Comparison of ENCODE assay signal across 2 cellular contexts in the genomic region with DNA sequence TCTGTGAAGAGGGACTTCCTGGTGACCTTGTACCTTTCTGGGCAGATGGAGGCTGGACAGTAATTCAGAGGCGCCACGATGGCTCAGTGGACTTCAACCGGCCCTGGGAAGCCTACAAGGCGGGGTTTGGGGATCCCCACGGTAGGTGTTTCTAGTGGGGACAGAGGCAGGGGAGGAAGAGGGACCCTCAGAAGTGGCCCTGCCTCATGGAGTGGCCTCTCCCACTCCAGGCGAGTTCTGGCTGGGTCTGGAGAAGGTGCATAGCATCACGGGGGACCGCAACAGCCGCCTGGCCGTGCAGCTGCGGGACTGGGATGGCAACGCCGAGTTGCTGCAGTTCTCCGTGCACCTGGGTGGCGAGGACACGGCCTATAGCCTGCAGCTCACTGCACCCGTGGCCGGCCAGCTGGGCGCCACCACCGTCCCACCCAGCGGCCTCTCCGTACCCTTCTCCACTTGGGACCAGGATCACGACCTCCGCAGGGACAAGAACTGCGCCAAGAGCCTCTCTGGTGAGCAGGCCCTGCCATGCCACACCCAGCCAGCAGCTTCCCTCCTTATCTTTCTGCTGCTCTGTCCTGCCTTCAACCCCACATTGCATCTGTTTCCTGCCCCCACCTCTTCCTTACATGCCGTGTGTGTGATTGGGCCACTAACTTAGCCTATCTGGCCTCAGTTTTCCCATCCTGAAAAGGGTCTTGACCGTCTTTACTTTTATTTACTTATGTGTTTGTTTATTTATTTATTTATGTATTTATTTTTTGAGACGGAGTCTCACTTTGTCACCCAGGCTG.
TF ChIP-seq lines count a peak whose summit lies in the region.

No MANE protein-coding gene starts in this region.

TF ChIP-seq in SK-N-SH, 30 proteins besides CTCF, POLR2A, EP300 and RAD21:
- TF ChIP-seq TAF1 (IDR thresholded peaks at IDR 0.05; ENCODE audit: borderline replicate concordance, low read depth, low read length), result no peak

TF ChIP-seq in SK-N-SH treated with all-trans-retinoic acid at 6 μM for 48 hours, 23 proteins besides CTCF, POLR2A, EP300 and RAD21:
- TF ChIP-seq, protein P1, sequence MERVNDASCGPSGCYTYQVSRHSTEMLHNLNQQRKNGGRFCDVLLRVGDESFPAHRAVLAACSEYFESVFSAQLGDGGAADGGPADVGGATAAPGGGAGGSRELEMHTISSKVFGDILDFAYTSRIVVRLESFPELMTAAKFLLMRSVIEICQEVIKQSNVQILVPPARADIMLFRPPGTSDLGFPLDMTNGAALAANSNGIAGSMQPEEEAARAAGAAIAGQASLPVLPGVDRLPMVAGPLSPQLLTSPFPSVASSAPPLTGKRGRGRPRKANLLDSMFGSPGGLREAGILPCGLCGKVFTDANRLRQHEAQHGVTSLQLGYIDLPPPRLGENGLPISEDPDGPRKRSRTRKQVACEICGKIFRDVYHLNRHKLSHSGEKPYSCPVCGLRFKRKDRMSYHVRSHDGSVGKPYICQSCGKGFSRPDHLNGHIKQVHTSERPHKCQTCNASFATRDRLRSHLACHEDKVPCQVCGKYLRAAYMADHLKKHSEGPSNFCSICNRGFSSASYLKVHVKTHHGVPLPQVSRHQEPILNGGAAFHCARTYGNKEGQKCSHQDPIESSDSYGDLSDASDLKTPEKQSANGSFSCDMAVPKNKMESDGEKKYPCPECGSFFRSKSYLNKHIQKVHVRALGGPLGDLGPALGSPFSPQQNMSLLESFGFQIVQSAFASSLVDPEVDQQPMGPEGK (CRISPR knock-in tag; IDR thresholded peaks at IDR 0.05; ENCODE audit: borderline replicate concordance), result no peak
- TF ChIP-seq, protein P2, sequence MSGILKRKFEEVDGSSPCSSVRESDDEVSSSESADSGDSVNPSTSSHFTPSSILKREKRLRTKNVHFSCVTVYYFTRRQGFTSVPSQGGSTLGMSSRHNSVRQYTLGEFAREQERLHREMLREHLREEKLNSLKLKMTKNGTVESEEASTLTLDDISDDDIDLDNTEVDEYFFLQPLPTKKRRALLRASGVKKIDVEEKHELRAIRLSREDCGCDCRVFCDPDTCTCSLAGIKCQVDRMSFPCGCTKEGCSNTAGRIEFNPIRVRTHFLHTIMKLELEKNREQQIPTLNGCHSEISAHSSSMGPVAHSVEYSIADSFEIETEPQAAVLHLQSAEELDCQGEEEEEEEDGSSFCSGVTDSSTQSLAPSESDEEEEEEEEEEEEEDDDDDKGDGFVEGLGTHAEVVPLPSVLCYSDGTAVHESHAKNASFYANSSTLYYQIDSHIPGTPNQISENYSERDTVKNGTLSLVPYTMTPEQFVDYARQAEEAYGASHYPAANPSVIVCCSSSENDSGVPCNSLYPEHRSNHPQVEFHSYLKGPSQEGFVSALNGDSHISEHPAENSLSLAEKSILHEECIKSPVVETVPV (CRISPR knock-in tag; IDR thresholded peaks at IDR 0.05), result no peak
- TF ChIP-seq PPARA (CRISPR knock-in tag; IDR thresholded peaks at IDR 0.05; ENCODE audit: borderline replicate concordance) (no peak), SNAI2 (CRISPR knock-in tag; IDR thresholded peaks at IDR 0.05) (no peak), ISL1 (CRISPR knock-in tag; IDR thresholded peaks at IDR 0.05) (no peak), BACH2 (CRISPR knock-in tag; IDR thresholded peaks at IDR 0.05; ENCODE audit: borderline replicate concordance) (no peak), ZNF70 (CRISPR knock-in tag; IDR thresholded peaks at IDR 0.05) (no peak), OSR1 (CRISPR knock-in tag; IDR thresholded peaks at IDR 0.05) (no peak), RARB (CRISPR knock-in tag; IDR thresholded peaks at IDR 0.05) (no peak)
- TF ChIP-seq, protein P3, sequence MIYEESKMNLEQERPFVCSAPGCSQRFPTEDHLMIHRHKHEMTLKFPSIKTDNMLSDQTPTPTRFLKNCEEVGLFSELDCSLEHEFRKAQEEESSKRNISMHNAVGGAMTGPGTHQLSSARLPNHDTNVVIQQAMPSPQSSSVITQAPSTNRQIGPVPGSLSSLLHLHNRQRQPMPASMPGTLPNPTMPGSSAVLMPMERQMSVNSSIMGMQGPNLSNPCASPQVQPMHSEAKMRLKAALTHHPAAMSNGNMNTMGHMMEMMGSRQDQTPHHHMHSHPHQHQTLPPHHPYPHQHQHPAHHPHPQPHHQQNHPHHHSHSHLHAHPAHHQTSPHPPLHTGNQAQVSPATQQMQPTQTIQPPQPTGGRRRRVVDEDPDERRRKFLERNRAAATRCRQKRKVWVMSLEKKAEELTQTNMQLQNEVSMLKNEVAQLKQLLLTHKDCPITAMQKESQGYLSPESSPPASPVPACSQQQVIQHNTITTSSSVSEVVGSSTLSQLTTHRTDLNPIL (CRISPR knock-in tag; IDR thresholded peaks at IDR 0.05; ENCODE audit: low read depth), result no peak
